ENCODE assay signal across 8 cellular contexts in genomic region chr14:21024668-21025373, GRCh38. TPM values are rescaled to one million over a fixed set of nuclear protein-coding genes. Genes with fewer than 3 reads are reported as not detected.
DNase-seq lines count a peak whose midpoint lies in the region; ATAC-seq and TF ChIP-seq lines count a peak whose summit lies in the region.

NDRG2 (minus strand) TSS chr14:21025061; CDS start chr14:21023315, 1,746 bp downstream.

- H3K4me3 ChIP-seq in DOHH2 (ENCODE audit: low read length) (no peak within 1 kb of the TSS), MG63 (peak within 1 kb of the TSS; percentile 53), cardiac fibroblast (replicated peaks in 1 of 2; ENCODE audit: low read depth in 2 of 2, low read length in 2 of 2) (peak within 1 kb of the TSS; percentile 30 to 69), kidney epithelial cell (ENCODE audit: low read depth, low read length) (peak within 1 kb of the TSS; percentile 43)

- H4K20me1 ChIP-seq in DOHH2 (ENCODE audit: control insufficient read depth, insufficient read depth, low read depth, low read length), result no peaks in the 10 kb centered on the region

- H3K9me2 ChIP-seq in DOHH2 (replicated peaks; ENCODE audit: control insufficient read depth, low read length), result no peaks in the 10 kb centered on the region

- H3K9me3 ChIP-seq in DOHH2 (ENCODE audit: control insufficient read depth, insufficient read depth, low read length) (no peaks in the 10 kb centered on the region), MG63 (no peaks in the 10 kb centered on the region)

- no peaks in the 10 kb centered on the region for H3K36me3 ChIP-seq in DOHH2 (ENCODE audit: control insufficient read depth, low read length)
- H3K36me3 ChIP-seq in MG63, result no peaks in the 10 kb centered on the region
- no peaks in the 10 kb centered on the region for H3K36me3 ChIP-seq in kidney epithelial cell (ENCODE audit: control insufficient read depth, insufficient read depth, low read length)

- DNase-seq in MG63 (peak; percentile 53), cardiac fibroblast (ENCODE audit: low read depth in 2 of 2) (peak in 1 of 2 donors; percentile 63), kidney epithelial cell (ENCODE audit: low read depth) (no peak)
- peak; percentile 68 for DNase-seq in activated CD4-positive, CD25-positive, alpha-beta regulatory T cell treated with anti-CD3 and anti-CD28 coated beads, Interleukin-2, amount 50 U/mL, for 72 hours
- peak; percentile 78 for DNase-seq in stimulated activated CD4-positive, alpha-beta T cell treated with anti-CD3 and anti-CD28 coated beads, Interleukin-15, amount 100 ng/mL, for 24 hours

- H3F3A ChIP-seq in DOHH2 (ENCODE audit: control insufficient read depth, insufficient read depth), result no peaks in the 10 kb centered on the region

- no peaks in the 10 kb centered on the region for H3K4me1 ChIP-seq in DOHH2 (ENCODE audit: control insufficient read depth, low read length)

- peaks cover 45% of the 10 kb centered on the region for H3K27me3 ChIP-seq in DOHH2 (ENCODE audit: control insufficient read depth, low read length)
- H3K27me3 ChIP-seq in MG63, result no peaks in the 10 kb centered on the region
- H3K27me3 ChIP-seq in kidney epithelial cell (ENCODE audit: control insufficient read depth, insufficient read depth, low read length), result peaks cover 30% of the 10 kb centered on the region

- H3K4me2 ChIP-seq in DOHH2 (ENCODE audit: low read length), result peak within 1 kb of the TSS; percentile 24; the same call in 1 of the 2 replicates

- H3K79me2 ChIP-seq in DOHH2 (ENCODE audit: control insufficient read depth, low read length), result no peaks in the 10 kb centered on the region

- no peak within 1 kb of the TSS for H3K27ac ChIP-seq in DOHH2 (ENCODE audit: low read depth, low read length)

- TF ChIP-seq CTCF in DOHH2 (IDR thresholded peaks at IDR 0.05; ENCODE audit: low read depth, low read length, poor library complexity, severe bottlenecking) (no peak), cardiac fibroblast (IDR thresholded peaks at IDR 0.05; ENCODE audit: low read depth, low read length) (no peak), kidney epithelial cell (IDR thresholded peaks at IDR 0.05; ENCODE audit: insufficient read depth, low read length, poor library complexity, severe bottlenecking) (no peak)

- ATAC-seq in HG03342 (IDR thresholded peaks at IDR 0.05; ENCODE audit: unreplicated experiment) (no peak), HG03045 (IDR thresholded peaks at IDR 0.05; ENCODE audit: unreplicated experiment) (no peak)

RNA-seq across cellular contexts. Expression of gene NDRG2, which starts in this region (rescaled TPM):
- 17.5 and 51.7 TPM in 2 replicates for total RNA-seq in MG63 (2014; rRNA removed; shearing (Covaris generic); ENCODE audit: low replicate concordance)
- total RNA-seq in kidney epithelial cell, result 5.2 and 10.5 TPM in 2 replicates
